8 cellular contexts compared by ENCODE assay signal in genomic region chr11:65329944-65330403, GRCh38. TPM values are rescaled to one million over a fixed set of nuclear protein-coding genes. Genes with fewer than 3 reads are reported as not detected.
DNase-seq lines count a peak whose midpoint lies in the region; ATAC-seq and TF ChIP-seq lines count a peak whose summit lies in the region.

No MANE protein-coding gene starts in this region.

- no peak overlapping the region for H3K4me3 Mint-ChIP-seq in activated T-helper 2 cell treated with anti-CD3 and anti-CD28 coated beads, Interferon-gamma antibody, Interleukin-2, Interleukin-4, amounts not matched to agents 10 μg/mL and 5 μg/mL and 100 μg/mL, durations not matched to agents 14 hours and 24 hours and 36 hours (ENCODE audit: low read depth)

- TF ChIP-seq CTCF in RWPE1 (conservative IDR thresholded peaks at IDR 0.05; ENCODE audit: low read depth) (peak; percentile 79), foreskin keratinocyte (conservative IDR thresholded peaks at IDR 0.05) (peak; percentile 84), omental fat pad (IDR thresholded peaks at IDR 0.05) (peak in 2 of 3 donors; percentile 15 to 85), suprapubic skin (IDR thresholded peaks at IDR 0.05) (peak; percentile 63 to 71)

- H3K27ac ChIP-seq in RWPE1, result peak overlapping the region; percentile 49
- no peak overlapping the region for H3K27ac ChIP-seq in foreskin keratinocyte
- H3K27ac ChIP-seq in suprapubic skin, result no peak overlapping the region

- H3K36me3 Mint-ChIP-seq in activated T-helper 2 cell treated with anti-CD3 and anti-CD28 coated beads, Interferon-gamma antibody, Interleukin-2, Interleukin-4, amounts not matched to agents 10 μg/mL and 5 μg/mL and 100 μg/mL, durations not matched to agents 14 hours and 24 hours and 36 hours (ENCODE audit: low read depth), result peaks cover 5% of the 10 kb centered on the region

- H3K27ac Mint-ChIP-seq in activated T-helper 2 cell treated with anti-CD3 and anti-CD28 coated beads, Interferon-gamma antibody, Interleukin-2, Interleukin-4, amounts not matched to agents 10 μg/mL and 5 μg/mL and 100 μg/mL, durations not matched to agents 14 hours and 24 hours and 36 hours, result no peak overlapping the region

- CTCF ChIA-PET in RWPE1 (lab: Yijun Ruan, JAX), result interaction anchor here (0.5 to 10.4 kb wide), 27 partner anchors 8 to 324 kb away, joined by 3 to 83 read pairs (median 4); partner anchors contain the start of gene CDC42EP2

- no peaks in the 10 kb centered on the region for H3K27me3 Mint-ChIP-seq in activated T-helper 2 cell treated with anti-CD3 and anti-CD28 coated beads, Interferon-gamma antibody, Interleukin-2, Interleukin-4, amounts not matched to agents 10 μg/mL and 5 μg/mL and 100 μg/mL, durations not matched to agents 14 hours and 24 hours and 36 hours (ENCODE audit: low read depth)

- no peak for TF ChIP-seq POLR2A in suprapubic skin (IDR thresholded peaks at IDR 0.05)

- peaks cover under 1% of the 10 kb centered on the region for H3K4me1 ChIP-seq in foreskin keratinocyte
- H3K4me1 ChIP-seq in suprapubic skin, result peaks cover 19% of the 10 kb centered on the region

- H3K36me3 ChIP-seq in MG63 (no peaks in the 10 kb centered on the region), suprapubic skin (no peaks in the 10 kb centered on the region)

- no peak for ATAC-seq in foreskin keratinocyte
- no peak for ATAC-seq in omental fat pad (ENCODE audit: low FRiP score)
- ATAC-seq in GM18873 (IDR thresholded peaks at IDR 0.05; ENCODE audit: low FRiP score, unreplicated experiment), result no peak

- no peak for TF ChIP-seq EP300 in suprapubic skin (IDR thresholded peaks at IDR 0.05)

- no peaks in the 10 kb centered on the region for H3K9me3 Mint-ChIP-seq in activated T-helper 2 cell treated with anti-CD3 and anti-CD28 coated beads, Interferon-gamma antibody, Interleukin-2, Interleukin-4, amounts not matched to agents 10 μg/mL and 5 μg/mL and 100 μg/mL, durations not matched to agents 14 hours and 24 hours and 36 hours

- peaks cover 10% of the 10 kb centered on the region for H3K4me1 Mint-ChIP-seq in activated T-helper 2 cell treated with anti-CD3 and anti-CD28 coated beads, Interferon-gamma antibody, Interleukin-2, Interleukin-4, amounts not matched to agents 10 μg/mL and 5 μg/mL and 100 μg/mL, durations not matched to agents 14 hours and 24 hours and 36 hours (ENCODE audit: low read depth)

- intact Hi-C loops in activated T-helper 2 cell treated with anti-CD3 and anti-CD28 coated beads, Interferon-gamma antibody, Interleukin-2, Interleukin-4, amounts not matched to agents 10 μg/mL and 5 μg/mL and 100 μg/mL, durations not matched to agents 14 hours and 24 hours and 36 hours (cut with micrococcal nuclease), result loop anchor here (5.0 kb wide), 1 partner anchor 218 kb away; the partner anchor contains the start of gene TM7SF2

- H3K4me3 ChIP-seq in MG63 (no peak overlapping the region), suprapubic skin (peak overlapping the region; percentile 7)

- peak; percentile 57 for DNase-seq in DMS153 (lab: John Stamatoyannopoulos, UW)
- peak; percentile 72 for DNase-seq in MG63
- DNase-seq in RWPE1 (ENCODE audit: low spot score), result peak; percentile 61
- DNase-seq in activated T-helper 2 cell treated with anti-CD3 and anti-CD28 coated beads, Interferon-gamma antibody, Interleukin-2, Interleukin-4, amounts not matched to agents 10 μg/mL and 5 μg/mL and 100 μg/mL, durations not matched to agents 14 hours and 24 hours and 36 hours (ENCODE audit: low spot score), result peak; percentile 69
- DNase-seq in foreskin keratinocyte, result peak; percentile 47 to 71
- DNase-seq in omental fat pad (ENCODE audit: low spot score), result peak; percentile 97
- peak; percentile 93 to 96 for DNase-seq in suprapubic skin (ENCODE audit: low spot score in 2 of 2)

- H3K27me3 ChIP-seq in MG63 (no peaks in the 10 kb centered on the region), foreskin keratinocyte (no peaks in the 10 kb centered on the region), suprapubic skin (no peaks in the 10 kb centered on the region)

- WGBS in suprapubic skin, result 5% methylated on average over 13 of the region's 13 CpGs

- H3K9me3 ChIP-seq in MG63 (no peaks in the 10 kb centered on the region), suprapubic skin (no peaks in the 10 kb centered on the region)

- POLR2A ChIA-PET in RWPE1 (lab: Yijun Ruan, JAX; ENCODE audit: low non-redundant PET), result interaction anchor here (1.0 kb wide), 2 partner anchors 68 to 208 kb away, joined by 3 to 5 read pairs; partner anchors contain the start of genes FAU, MRPL49 and POLA2

RNA-seq across cellular contexts. Expression of gene DPF2, which starts 3.7 kb away (rescaled TPM):
- 57.9 and 78.1 TPM in 2 replicates for total RNA-seq in MG63 (2014; rRNA removed; shearing (Covaris generic); ENCODE audit: low replicate concordance)
- 77.0 and 78.1 TPM in 2 replicates for total RNA-seq in activated T-helper 2 cell treated with anti-CD3 and anti-CD28 coated beads, Interferon-gamma antibody, Interleukin-2, Interleukin-4, amounts not matched to agents 10 μg/mL and 5 μg/mL and 100 μg/mL, durations not matched to agents 14 hours and 24 hours and 36 hours
- total RNA-seq in foreskin keratinocyte (29.1 and 31.7 TPM in 2 replicates), omental fat pad (10 to 100 TPM; 23.3 to 32.9 (median 27.3) TPM), suprapubic skin (10 to 100 TPM; 17.8 to 35.8 (median 27.4) TPM)
- 38.0 and 38.7 TPM in 2 replicates for polyA plus RNA-seq in foreskin keratinocyte

RNA-seq across cellular contexts. Expression of gene CDC42EP2, which starts 15.3 kb away (rescaled TPM):
- 10.3 and 19.1 TPM in 2 replicates for total RNA-seq in MG63 (2014; rRNA removed; shearing (Covaris generic); ENCODE audit: low replicate concordance)
- 3.4 and 5.1 TPM in 2 replicates for total RNA-seq in activated T-helper 2 cell treated with anti-CD3 and anti-CD28 coated beads, Interferon-gamma antibody, Interleukin-2, Interleukin-4, amounts not matched to agents 10 μg/mL and 5 μg/mL and 100 μg/mL, durations not matched to agents 14 hours and 24 hours and 36 hours
- 20.3 and 22.2 TPM in 2 replicates for total RNA-seq in foreskin keratinocyte
- 26.2 and 31.5 TPM in 2 replicates for polyA plus RNA-seq in foreskin keratinocyte
- total RNA-seq in omental fat pad, result 100 to 1,000 TPM in 1 of 4 donors, 10 to 100 TPM in 3; 44.0 to 120 (median 68.6) TPM
- total RNA-seq in suprapubic skin, result 1 to 10 TPM; 1.9 to 8.3 (median 5.7) TPM

RNA-seq across cellular contexts. Expression of gene TIGD3, which starts 24.6 kb away (rescaled TPM):
- 0.36 and 2.2 TPM in 2 replicates for total RNA-seq in MG63 (2014; rRNA removed; shearing (Covaris generic); ENCODE audit: low replicate concordance)
- 1.3 and 1.6 TPM in 2 replicates for total RNA-seq in activated T-helper 2 cell treated with anti-CD3 and anti-CD28 coated beads, Interferon-gamma antibody, Interleukin-2, Interleukin-4, amounts not matched to agents 10 μg/mL and 5 μg/mL and 100 μg/mL, durations not matched to agents 14 hours and 24 hours and 36 hours
- total RNA-seq in foreskin keratinocyte (0.07 and 0.14 TPM in 2 replicates), omental fat pad (1 to 10 TPM in 1 of 4 donors, under 1 TPM in 3; 0.36 to 2.0 (median 0.50) TPM), suprapubic skin (under 1 TPM in 3 of 4 donors, not detected in 1; 0.32 to 0.76 (median 0.64) TPM)
- polyA plus RNA-seq in foreskin keratinocyte, result 0.10 and 0.13 TPM in 2 replicates

RNA-seq across cellular contexts. Expression of gene SLC25A45, which starts 52.5 kb away (rescaled TPM):
- total RNA-seq in MG63 (2014; rRNA removed; shearing (Covaris generic); ENCODE audit: low replicate concordance), result 1.9 TPM in 2 replicates
- 14.6 and 16.3 TPM in 2 replicates for total RNA-seq in activated T-helper 2 cell treated with anti-CD3 and anti-CD28 coated beads, Interferon-gamma antibody, Interleukin-2, Interleukin-4, amounts not matched to agents 10 μg/mL and 5 μg/mL and 100 μg/mL, durations not matched to agents 14 hours and 24 hours and 36 hours
- total RNA-seq in foreskin keratinocyte, result 0.25 and 0.58 TPM in 2 replicates
- 0.16 and 0.17 TPM in 2 replicates for polyA plus RNA-seq in foreskin keratinocyte
- 1 to 10 TPM; 4.1 to 9.2 (median 6.0) TPM for total RNA-seq in omental fat pad
- total RNA-seq in suprapubic skin, result 1 to 10 TPM; 3.9 to 6.2 (median 4.7) TPM

RNA-seq across cellular contexts. Expression of gene FRMD8, which starts 56.5 kb away (rescaled TPM):
- 25.9 and 44.1 TPM in 2 replicates for total RNA-seq in MG63 (2014; rRNA removed; shearing (Covaris generic); ENCODE audit: low replicate concordance)
- total RNA-seq in activated T-helper 2 cell treated with anti-CD3 and anti-CD28 coated beads, Interferon-gamma antibody, Interleukin-2, Interleukin-4, amounts not matched to agents 10 μg/mL and 5 μg/mL and 100 μg/mL, durations not matched to agents 14 hours and 24 hours and 36 hours, result 39.7 and 39.8 TPM in 2 replicates
- total RNA-seq in foreskin keratinocyte (26.3 and 29.7 TPM in 2 replicates), omental fat pad (10 to 100 TPM; 29.2 to 77.9 (median 58.9) TPM), suprapubic skin (100 to 1,000 TPM in 1 of 4 donors, 10 to 100 TPM in 3; 56.2 to 107 (median 81.5) TPM)
- polyA plus RNA-seq in foreskin keratinocyte, result 16.0 and 17.0 TPM in 2 replicates
